ENCODE assay signal across 1 cellular context in the genomic region with DNA sequence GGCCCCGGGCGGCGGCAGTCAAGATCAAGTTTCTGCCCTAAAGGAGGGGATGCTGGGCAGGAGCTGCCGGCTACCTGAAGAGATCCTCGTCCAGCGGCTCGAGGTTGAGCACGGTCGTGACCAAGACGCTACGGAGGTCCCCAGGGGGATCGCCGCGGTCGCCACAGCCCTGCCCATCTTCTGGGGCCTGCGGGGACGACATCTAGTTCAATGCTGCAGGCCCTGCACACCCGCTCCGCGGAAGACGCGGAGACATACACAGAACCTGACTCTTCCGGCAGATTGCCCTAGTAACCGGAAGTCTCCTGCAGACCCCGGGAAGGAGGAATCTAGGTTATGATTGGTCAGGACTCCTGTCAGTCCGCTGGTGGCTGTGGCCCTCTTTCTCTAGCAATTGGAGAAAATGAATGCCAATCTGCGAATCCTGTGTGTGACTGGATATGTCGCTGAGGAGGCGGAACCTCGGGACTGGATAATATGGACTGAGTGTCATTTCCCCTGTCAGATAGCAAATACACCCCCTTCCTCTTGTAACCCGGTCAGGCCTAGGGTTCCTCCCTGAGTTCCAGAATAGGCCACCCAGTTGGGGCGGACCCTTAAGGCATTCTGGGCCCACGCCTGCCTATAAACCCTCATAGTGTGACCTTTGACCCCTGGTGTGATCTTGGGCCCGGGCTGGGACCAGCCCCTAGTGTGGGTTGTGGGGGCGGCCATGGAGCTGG.
TF ChIP-seq lines count a peak whose summit lies in the region.

A gene (minus strand): TSS at position 279 of the 722 bp plus-strand sequence. CDS start 77 bp downstream, at position 202.
A gene (plus strand): TSS at position 501 of the 722 bp plus-strand sequence. CDS start 212 bp downstream, at position 713.

TF ChIP-seq in GM12878, 131 proteins besides CTCF, POLR2A, EP300 and RAD21 (continued from another document and continues in another):
- TF ChIP-seq, protein P1, sequence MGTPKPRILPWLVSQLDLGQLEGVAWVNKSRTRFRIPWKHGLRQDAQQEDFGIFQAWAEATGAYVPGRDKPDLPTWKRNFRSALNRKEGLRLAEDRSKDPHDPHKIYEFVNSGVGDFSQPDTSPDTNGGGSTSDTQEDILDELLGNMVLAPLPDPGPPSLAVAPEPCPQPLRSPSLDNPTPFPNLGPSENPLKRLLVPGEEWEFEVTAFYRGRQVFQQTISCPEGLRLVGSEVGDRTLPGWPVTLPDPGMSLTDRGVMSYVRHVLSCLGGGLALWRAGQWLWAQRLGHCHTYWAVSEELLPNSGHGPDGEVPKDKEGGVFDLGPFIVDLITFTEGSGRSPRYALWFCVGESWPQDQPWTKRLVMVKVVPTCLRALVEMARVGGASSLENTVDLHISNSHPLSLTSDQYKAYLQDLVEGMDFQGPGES (IDR thresholded peaks at IDR 0.05): peak; percentile 99
- peak; percentile 48 to 72; a peak in 3 of 4 replicates for TF ChIP-seq BHLHE40 (IDR thresholded peaks at IDR 0.05; ENCODE audit: borderline replicate concordance in 1 of 2, low read depth in 2 of 2, low read length in 1 of 2)
- TF ChIP-seq, protein P2, sequence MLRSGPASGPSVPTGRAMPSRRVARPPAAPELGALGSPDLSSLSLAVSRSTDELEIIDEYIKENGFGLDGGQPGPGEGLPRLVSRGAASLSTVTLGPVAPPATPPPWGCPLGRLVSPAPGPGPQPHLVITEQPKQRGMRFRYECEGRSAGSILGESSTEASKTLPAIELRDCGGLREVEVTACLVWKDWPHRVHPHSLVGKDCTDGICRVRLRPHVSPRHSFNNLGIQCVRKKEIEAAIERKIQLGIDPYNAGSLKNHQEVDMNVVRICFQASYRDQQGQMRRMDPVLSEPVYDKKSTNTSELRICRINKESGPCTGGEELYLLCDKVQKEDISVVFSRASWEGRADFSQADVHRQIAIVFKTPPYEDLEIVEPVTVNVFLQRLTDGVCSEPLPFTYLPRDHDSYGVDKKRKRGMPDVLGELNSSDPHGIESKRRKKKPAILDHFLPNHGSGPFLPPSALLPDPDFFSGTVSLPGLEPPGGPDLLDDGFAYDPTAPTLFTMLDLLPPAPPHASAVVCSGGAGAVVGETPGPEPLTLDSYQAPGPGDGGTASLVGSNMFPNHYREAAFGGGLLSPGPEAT (IDR thresholded peaks at IDR 0.05; ENCODE audit: low read depth): peak; percentile 47; the same call in 1 of the 2 replicates
- no peak for TF ChIP-seq EED (IDR thresholded peaks at IDR 0.05; ENCODE audit: low read depth)
- peak; percentile 96 for TF ChIP-seq POLR2AphosphoS2 (IDR thresholded peaks at IDR 0.05; ENCODE audit: low read depth, low read length)
- TF ChIP-seq, protein P3, sequence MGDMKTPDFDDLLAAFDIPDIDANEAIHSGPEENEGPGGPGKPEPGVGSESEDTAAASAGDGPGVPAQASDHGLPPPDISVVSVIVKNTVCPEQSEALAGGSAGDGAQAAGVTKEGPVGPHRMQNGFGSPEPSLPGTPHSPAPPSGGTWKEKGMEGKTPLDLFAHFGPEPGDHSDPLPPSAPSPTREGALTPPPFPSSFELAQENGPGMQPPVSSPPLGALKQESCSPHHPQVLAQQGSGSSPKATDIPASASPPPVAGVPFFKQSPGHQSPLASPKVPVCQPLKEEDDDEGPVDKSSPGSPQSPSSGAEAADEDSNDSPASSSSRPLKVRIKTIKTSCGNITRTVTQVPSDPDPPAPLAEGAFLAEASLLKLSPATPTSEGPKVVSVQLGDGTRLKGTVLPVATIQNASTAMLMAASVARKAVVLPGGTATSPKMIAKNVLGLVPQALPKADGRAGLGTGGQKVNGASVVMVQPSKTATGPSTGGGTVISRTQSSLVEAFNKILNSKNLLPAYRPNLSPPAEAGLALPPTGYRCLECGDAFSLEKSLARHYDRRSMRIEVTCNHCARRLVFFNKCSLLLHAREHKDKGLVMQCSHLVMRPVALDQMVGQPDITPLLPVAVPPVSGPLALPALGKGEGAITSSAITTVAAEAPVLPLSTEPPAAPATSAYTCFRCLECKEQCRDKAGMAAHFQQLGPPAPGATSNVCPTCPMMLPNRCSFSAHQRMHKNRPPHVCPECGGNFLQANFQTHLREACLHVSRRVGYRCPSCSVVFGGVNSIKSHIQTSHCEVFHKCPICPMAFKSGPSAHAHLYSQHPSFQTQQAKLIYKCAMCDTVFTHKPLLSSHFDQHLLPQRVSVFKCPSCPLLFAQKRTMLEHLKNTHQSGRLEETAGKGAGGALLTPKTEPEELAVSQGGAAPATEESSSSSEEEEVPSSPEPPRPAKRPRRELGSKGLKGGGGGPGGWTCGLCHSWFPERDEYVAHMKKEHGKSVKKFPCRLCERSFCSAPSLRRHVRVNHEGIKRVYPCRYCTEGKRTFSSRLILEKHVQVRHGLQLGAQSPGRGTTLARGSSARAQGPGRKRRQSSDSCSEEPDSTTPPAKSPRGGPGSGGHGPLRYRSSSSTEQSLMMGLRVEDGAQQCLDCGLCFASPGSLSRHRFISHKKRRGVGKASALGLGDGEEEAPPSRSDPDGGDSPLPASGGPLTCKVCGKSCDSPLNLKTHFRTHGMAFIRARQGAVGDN (IDR thresholded peaks at IDR 0.05): peak; percentile 71
- no peak for TF ChIP-seq SREBF2 (IDR thresholded peaks at IDR 0.05; ENCODE audit: low read length)
- TF ChIP-seq ETV6 (conservative IDR thresholded peaks at IDR 0.05 in 1 of 2, IDR thresholded peaks at IDR 0.05 in 1 of 2; ENCODE audit: borderline replicate concordance in 1 of 2, low read depth in 1 of 2): no peak
- TF ChIP-seq SIN3A (IDR thresholded peaks at IDR 0.05; ENCODE audit: low read depth, low read length): peak; percentile 86
- TF ChIP-seq NR2F1 (conservative IDR thresholded peaks at IDR 0.05): peak; percentile 100
- TF ChIP-seq RB1 (IDR thresholded peaks at IDR 0.05; ENCODE audit: borderline replicate concordance): peak; percentile 11; the same call in 1 of the 2 replicates
- no peak for TF ChIP-seq KDM1A (IDR thresholded peaks at IDR 0.05; ENCODE audit: borderline replicate concordance)
- TF ChIP-seq IRF4 (IDR thresholded peaks at IDR 0.05; ENCODE audit: low read depth, low read length): peak; percentile 17; the same call in 1 of the 2 replicates
- TF ChIP-seq, protein P4, sequence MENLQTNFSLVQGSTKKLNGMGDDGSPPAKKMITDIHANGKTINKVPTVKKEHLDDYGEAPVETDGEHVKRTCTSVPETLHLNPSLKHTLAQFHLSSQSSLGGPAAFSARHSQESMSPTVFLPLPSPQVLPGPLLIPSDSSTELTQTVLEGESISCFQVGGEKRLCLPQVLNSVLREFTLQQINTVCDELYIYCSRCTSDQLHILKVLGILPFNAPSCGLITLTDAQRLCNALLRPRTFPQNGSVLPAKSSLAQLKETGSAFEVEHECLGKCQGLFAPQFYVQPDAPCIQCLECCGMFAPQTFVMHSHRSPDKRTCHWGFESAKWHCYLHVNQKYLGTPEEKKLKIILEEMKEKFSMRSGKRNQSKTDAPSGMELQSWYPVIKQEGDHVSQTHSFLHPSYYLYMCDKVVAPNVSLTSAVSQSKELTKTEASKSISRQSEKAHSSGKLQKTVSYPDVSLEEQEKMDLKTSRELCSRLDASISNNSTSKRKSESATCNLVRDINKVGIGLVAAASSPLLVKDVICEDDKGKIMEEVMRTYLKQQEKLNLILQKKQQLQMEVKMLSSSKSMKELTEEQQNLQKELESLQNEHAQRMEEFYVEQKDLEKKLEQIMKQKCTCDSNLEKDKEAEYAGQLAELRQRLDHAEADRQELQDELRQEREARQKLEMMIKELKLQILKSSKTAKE (IDR thresholded peaks at IDR 0.05; ENCODE audit: low read depth, poor library complexity, severe bottlenecking): peak; percentile 98
- TF ChIP-seq SREBF1 (IDR thresholded peaks at IDR 0.05; ENCODE audit: low read length): peak; percentile 44; the same call in 1 of the 2 replicates
- TF ChIP-seq MEF2B (IDR thresholded peaks at IDR 0.05; ENCODE audit: partially characterized antibody, poor library complexity, severe bottlenecking): no peak
- TF ChIP-seq, protein P5, sequence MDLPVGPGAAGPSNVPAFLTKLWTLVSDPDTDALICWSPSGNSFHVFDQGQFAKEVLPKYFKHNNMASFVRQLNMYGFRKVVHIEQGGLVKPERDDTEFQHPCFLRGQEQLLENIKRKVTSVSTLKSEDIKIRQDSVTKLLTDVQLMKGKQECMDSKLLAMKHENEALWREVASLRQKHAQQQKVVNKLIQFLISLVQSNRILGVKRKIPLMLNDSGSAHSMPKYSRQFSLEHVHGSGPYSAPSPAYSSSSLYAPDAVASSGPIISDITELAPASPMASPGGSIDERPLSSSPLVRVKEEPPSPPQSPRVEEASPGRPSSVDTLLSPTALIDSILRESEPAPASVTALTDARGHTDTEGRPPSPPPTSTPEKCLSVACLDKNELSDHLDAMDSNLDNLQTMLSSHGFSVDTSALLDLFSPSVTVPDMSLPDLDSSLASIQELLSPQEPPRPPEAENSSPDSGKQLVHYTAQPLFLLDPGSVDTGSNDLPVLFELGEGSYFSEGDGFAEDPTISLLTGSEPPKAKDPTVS (IDR thresholded peaks at IDR 0.05; ENCODE audit: low read depth, low read length): no peak
- TF ChIP-seq RELA (IDR thresholded peaks at IDR 0.05; ENCODE audit: borderline replicate concordance, partially characterized antibody): peak; percentile 26
- peak; percentile 68 for TF ChIP-seq SMAD5 (IDR thresholded peaks at IDR 0.05; ENCODE audit: low read depth)
- TF ChIP-seq SP1 (IDR thresholded peaks at IDR 0.05; ENCODE audit: low read depth, low read length): peak; percentile 100
- no peak for TF ChIP-seq HDGF (IDR thresholded peaks at IDR 0.05)
- TF ChIP-seq TAF1 (IDR thresholded peaks at IDR 0.05; ENCODE audit: borderline replicate concordance, low read depth, low read length): peak; percentile 97
- no peak for TF ChIP-seq RAD51 (IDR thresholded peaks at IDR 0.05)
- peak; percentile 44 for TF ChIP-seq IKZF1 (conservative IDR thresholded peaks at IDR 0.05)
- peak; percentile 96 for TF ChIP-seq NR2C1 (IDR thresholded peaks at IDR 0.05)
- TF ChIP-seq, protein P6, sequence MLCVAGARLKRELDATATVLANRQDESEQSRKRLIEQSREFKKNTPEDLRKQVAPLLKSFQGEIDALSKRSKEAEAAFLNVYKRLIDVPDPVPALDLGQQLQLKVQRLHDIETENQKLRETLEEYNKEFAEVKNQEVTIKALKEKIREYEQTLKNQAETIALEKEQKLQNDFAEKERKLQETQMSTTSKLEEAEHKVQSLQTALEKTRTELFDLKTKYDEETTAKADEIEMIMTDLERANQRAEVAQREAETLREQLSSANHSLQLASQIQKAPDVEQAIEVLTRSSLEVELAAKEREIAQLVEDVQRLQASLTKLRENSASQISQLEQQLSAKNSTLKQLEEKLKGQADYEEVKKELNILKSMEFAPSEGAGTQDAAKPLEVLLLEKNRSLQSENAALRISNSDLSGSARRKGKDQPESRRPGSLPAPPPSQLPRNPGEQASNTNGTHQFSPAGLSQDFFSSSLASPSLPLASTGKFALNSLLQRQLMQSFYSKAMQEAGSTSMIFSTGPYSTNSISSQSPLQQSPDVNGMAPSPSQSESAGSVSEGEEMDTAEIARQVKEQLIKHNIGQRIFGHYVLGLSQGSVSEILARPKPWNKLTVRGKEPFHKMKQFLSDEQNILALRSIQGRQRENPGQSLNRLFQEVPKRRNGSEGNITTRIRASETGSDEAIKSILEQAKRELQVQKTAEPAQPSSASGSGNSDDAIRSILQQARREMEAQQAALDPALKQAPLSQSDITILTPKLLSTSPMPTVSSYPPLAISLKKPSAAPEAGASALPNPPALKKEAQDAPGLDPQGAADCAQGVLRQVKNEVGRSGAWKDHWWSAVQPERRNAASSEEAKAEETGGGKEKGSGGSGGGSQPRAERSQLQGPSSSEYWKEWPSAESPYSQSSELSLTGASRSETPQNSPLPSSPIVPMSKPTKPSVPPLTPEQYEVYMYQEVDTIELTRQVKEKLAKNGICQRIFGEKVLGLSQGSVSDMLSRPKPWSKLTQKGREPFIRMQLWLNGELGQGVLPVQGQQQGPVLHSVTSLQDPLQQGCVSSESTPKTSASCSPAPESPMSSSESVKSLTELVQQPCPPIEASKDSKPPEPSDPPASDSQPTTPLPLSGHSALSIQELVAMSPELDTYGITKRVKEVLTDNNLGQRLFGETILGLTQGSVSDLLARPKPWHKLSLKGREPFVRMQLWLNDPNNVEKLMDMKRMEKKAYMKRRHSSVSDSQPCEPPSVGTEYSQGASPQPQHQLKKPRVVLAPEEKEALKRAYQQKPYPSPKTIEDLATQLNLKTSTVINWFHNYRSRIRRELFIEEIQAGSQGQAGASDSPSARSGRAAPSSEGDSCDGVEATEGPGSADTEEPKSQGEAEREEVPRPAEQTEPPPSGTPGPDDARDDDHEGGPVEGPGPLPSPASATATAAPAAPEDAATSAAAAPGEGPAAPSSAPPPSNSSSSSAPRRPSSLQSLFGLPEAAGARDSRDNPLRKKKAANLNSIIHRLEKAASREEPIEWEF (IDR thresholded peaks at IDR 0.05; ENCODE audit: insufficient replicate concordance, low read depth, low read length): no peak
- peak; percentile 100 for TF ChIP-seq DPF2 (IDR thresholded peaks at IDR 0.05)
- TF ChIP-seq JUND (IDR thresholded peaks at IDR 0.05; ENCODE audit: low read depth, low read length): 0 out of 2 replicates have a peak, but pooled peaks have one; percentile 32
- peak; percentile 39; the same call in 1 of the 2 replicates for TF ChIP-seq CBFB (IDR thresholded peaks at IDR 0.05; ENCODE audit: low read depth)
- no peak for TF ChIP-seq CBX5 (IDR thresholded peaks at IDR 0.05; ENCODE audit: low read depth)
- TF ChIP-seq, protein P7, sequence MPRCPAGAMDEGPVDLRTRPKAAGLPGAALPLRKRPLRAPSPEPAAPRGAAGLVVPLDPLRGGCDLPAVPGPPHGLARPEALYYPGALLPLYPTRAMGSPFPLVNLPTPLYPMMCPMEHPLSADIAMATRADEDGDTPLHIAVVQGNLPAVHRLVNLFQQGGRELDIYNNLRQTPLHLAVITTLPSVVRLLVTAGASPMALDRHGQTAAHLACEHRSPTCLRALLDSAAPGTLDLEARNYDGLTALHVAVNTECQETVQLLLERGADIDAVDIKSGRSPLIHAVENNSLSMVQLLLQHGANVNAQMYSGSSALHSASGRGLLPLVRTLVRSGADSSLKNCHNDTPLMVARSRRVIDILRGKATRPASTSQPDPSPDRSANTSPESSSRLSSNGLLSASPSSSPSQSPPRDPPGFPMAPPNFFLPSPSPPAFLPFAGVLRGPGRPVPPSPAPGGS (IDR thresholded peaks at IDR 0.05; ENCODE audit: borderline replicate concordance, insufficient read depth, low read depth, low read length, poor library complexity, severe bottlenecking): no peak
- TF ChIP-seq TCF3 (IDR thresholded peaks at IDR 0.05; ENCODE audit: borderline replicate concordance, insufficient read depth, low read depth, low read length): no peak
- TF ChIP-seq ZNF274 (IDR thresholded peaks at IDR 0.05; ENCODE audit: insufficient read depth, insufficient read length): no peak
- TF ChIP-seq, protein P8, sequence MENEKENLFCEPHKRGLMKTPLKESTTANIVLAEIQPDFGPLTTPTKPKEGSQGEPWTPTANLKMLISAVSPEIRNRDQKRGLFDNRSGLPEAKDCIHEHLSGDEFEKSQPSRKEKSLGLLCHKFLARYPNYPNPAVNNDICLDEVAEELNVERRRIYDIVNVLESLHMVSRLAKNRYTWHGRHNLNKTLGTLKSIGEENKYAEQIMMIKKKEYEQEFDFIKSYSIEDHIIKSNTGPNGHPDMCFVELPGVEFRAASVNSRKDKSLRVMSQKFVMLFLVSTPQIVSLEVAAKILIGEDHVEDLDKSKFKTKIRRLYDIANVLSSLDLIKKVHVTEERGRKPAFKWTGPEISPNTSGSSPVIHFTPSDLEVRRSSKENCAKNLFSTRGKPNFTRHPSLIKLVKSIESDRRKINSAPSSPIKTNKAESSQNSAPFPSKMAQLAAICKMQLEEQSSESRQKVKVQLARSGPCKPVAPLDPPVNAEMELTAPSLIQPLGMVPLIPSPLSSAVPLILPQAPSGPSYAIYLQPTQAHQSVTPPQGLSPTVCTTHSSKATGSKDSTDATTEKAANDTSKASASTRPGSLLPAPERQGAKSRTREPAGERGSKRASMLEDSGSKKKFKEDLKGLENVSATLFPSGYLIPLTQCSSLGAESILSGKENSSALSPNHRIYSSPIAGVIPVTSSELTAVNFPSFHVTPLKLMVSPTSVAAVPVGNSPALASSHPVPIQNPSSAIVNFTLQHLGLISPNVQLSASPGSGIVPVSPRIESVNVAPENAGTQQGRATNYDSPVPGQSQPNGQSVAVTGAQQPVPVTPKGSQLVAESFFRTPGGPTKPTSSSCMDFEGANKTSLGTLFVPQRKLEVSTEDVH (IDR thresholded peaks at IDR 0.05; ENCODE audit: low read depth, partially characterized antibody): peak; percentile 87
